24 cellular contexts compared by ENCODE assay signal in genomic region chr7:132226046-132226590, GRCh38.
"Had no signal": no experiment of that assay in that cellular context is flagged by ENCODE, and none has a peak within 500 bp of the region (broad histone marks: within the 10 kb centered on the region; RNA-seq: fewer than 3 reads in every experiment).

No MANE protein-coding gene starts in this region.

- H3K36me3 ChIP-seq: neutrophil had no signal

- DNase-seq: activated CD4-positive, alpha-beta T cell treated with anti-CD3 and anti-CD28 coated beads, Interleukin-2, amount 50 U/mL, for 1 hour; activated CD8-positive, alpha-beta memory T cell treated with anti-CD3 and anti-CD28 coated beads for 24 hours; activated CD8-positive, alpha-beta memory T cell treated with anti-CD3 and anti-CD28 coated beads, Interleukin-2, amount 50 U/mL, for 48 hours; activated effector memory CD4-positive, alpha-beta T cell treated with Interleukin-2 at 50 U/mL for 16 hours; activated naive CD4-positive, alpha-beta T cell treated with anti-CD3 and anti-CD28 coated beads, Interleukin-2, amount 10 ng/mL, durations not matched to agents 7 days and 5 days; activated naive CD8-positive, alpha-beta T cell treated with anti-CD3 and anti-CD28 coated beads, Interleukin-2, amount 50 U/mL, for 24 hours; activated T-cell treated with anti-CD3 and anti-CD28 coated beads, Interleukin-2, amount 50 U/mL, for 48 hours; anterior cingulate cortex; erythroblast; foreskin melanocyte; head of caudate nucleus; kidney; naive thymus-derived CD4-positive, alpha-beta T cell; small intestine; stimulated activated CD4-positive, alpha-beta T cell treated with anti-CD3 and anti-CD28 coated beads, Interleukin-15, amount 100 ng/mL, for 24 hours; stimulated activated CD4-positive, alpha-beta T cell treated with anti-CD3 and anti-CD28 coated beads, Interleukin-4, amount 100 ng/mL, for 1 hour; stomach; T1000 had no signal

- H3K4me3 Mint-ChIP-seq: activated naive CD4-positive, alpha-beta T cell treated with anti-CD3 and anti-CD28 coated beads, Interleukin-2, amount 10 ng/mL, durations not matched to agents 7 days and 5 days; activated naive CD8-positive, alpha-beta T cell treated with anti-CD3 and anti-CD28 coated beads, Interleukin-2, amount 50 U/mL, for 24 hours; memory B cell; naive thymus-derived CD4-positive, alpha-beta T cell; type B pancreatic cell had no signal

- H3K27ac Mint-ChIP-seq: activated naive CD4-positive, alpha-beta T cell treated with anti-CD3 and anti-CD28 coated beads, Interleukin-2, amount 10 ng/mL, durations not matched to agents 7 days and 5 days; activated naive CD8-positive, alpha-beta T cell treated with anti-CD3 and anti-CD28 coated beads, Interleukin-2, amount 50 U/mL, for 24 hours; memory B cell; naive thymus-derived CD4-positive, alpha-beta T cell; type B pancreatic cell had no signal

- ATAC-seq: activated CD4-positive, CD25-positive, alpha-beta regulatory T cell treated with anti-CD3 and anti-CD28 coated beads, Interleukin-2, amount 50 U/mL, for 24 hours; activated naive CD8-positive, alpha-beta T cell treated with anti-CD3 and anti-CD28 coated beads, Interleukin-2, amount 50 U/mL, for 24 hours; naive thymus-derived CD4-positive, alpha-beta T cell had no signal

- H3K4me1 ChIP-seq: parathyroid adenoma had no signal

- H3K9me3 ChIP-seq: neutrophil, stomach had no signal

- H3K9me3 Mint-ChIP-seq: activated naive CD4-positive, alpha-beta T cell treated with anti-CD3 and anti-CD28 coated beads, Interleukin-2, amount 10 ng/mL, durations not matched to agents 7 days and 5 days; activated naive CD8-positive, alpha-beta T cell treated with anti-CD3 and anti-CD28 coated beads, Interleukin-2, amount 50 U/mL, for 24 hours; memory B cell; type B pancreatic cell had no signal

- H3K4me1 Mint-ChIP-seq: activated naive CD4-positive, alpha-beta T cell treated with anti-CD3 and anti-CD28 coated beads, Interleukin-2, amount 10 ng/mL, durations not matched to agents 7 days and 5 days; activated naive CD8-positive, alpha-beta T cell treated with anti-CD3 and anti-CD28 coated beads, Interleukin-2, amount 50 U/mL, for 24 hours; naive thymus-derived CD4-positive, alpha-beta T cell had no signal

- H3K36me3 Mint-ChIP-seq: memory B cell; naive thymus-derived CD4-positive, alpha-beta T cell; type B pancreatic cell had no signal

- H3K4me3 ChIP-seq: coronary artery, stomach had no signal

- H3K27me3 ChIP-seq: neutrophil, stomach had no signal

- H3K27ac ChIP-seq: coronary artery, neutrophil, parathyroid adenoma had no signal
